26 cellular contexts compared by ENCODE assay signal in the genomic region with DNA sequence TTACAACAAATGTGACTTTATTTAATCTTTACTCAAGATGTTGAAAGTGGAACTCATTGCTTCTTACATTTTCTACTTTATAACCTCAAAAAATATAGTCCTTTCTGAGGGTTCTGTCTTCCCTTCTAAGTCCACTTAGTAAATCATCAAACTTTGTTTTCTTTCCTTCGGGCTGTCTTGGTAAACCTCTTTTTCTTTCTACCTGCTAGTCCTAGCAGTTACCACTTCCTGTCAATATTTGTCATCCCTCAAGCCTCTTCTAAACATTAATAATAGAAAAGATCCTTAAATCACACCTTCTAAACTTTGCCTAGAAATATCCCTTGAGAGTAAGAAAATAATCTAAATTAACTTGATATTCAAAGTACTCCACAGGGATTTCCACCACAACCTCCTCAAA.
"Had no signal": no experiment of that assay in that cellular context is flagged by ENCODE, and none has a peak within 500 bp of the region (broad histone marks: within the 10 kb centered on the region; RNA-seq: fewer than 3 reads in every experiment).

No MANE protein-coding gene starts in this region.

- H3K4me3 ChIP-seq: left ventricle myocardium inferior, lung, neural progenitor cell, right atrium auricular region, right lobe of liver, suprapubic skin, thoracic aorta, tibial artery, uterus had no signal

- H3K27ac Mint-ChIP-seq: mesothelial cell of epicardium; naive B cell; natural killer cell; nephron progenitor cell; neural progenitor cell; stimulated activated effector memory CD8-positive, alpha-beta T cell treated with anti-CD3 and anti-CD28 coated beads, Interleukin-12 subunit alpha, Interleukin-12 subunit beta, amount 100 ng/mL, for 72 hours; stimulated activated naive CD8-positive, alpha-beta T cell treated with anti-CD3 and anti-CD28 coated beads, Interleukin-15, Interleukin-2, amounts not matched to agents 100 ng/mL and 50 ng/mL, for 24 hours had no signal

- H3K9ac ChIP-seq: neural progenitor cell, parathyroid adenoma had no signal

- H3K4me1 Mint-ChIP-seq: mesothelial cell of epicardium; naive B cell; natural killer cell; nephron progenitor cell; neural progenitor cell; stimulated activated effector memory CD8-positive, alpha-beta T cell treated with anti-CD3 and anti-CD28 coated beads, Interleukin-12 subunit alpha, Interleukin-12 subunit beta, amount 100 ng/mL, for 72 hours had no signal

- H2AFZ ChIP-seq: neural progenitor cell, parathyroid adenoma had no signal

- H3K4me3 Mint-ChIP-seq: mesothelial cell of epicardium; naive B cell; natural killer cell; nephron progenitor cell; neural progenitor cell; stimulated activated effector memory CD8-positive, alpha-beta T cell treated with anti-CD3 and anti-CD28 coated beads, Interleukin-12 subunit alpha, Interleukin-12 subunit beta, amount 100 ng/mL, for 72 hours; stimulated activated naive CD8-positive, alpha-beta T cell treated with anti-CD3 and anti-CD28 coated beads, Interleukin-15, Interleukin-2, amounts not matched to agents 100 ng/mL and 50 ng/mL, for 24 hours had no signal

- H3K27me3 ChIP-seq: neural progenitor cell, neutrophil, right atrium auricular region, right lobe of liver, suprapubic skin, tibial artery, uterus had no signal

- H3K36me3 Mint-ChIP-seq: naive B cell; neural progenitor cell; stimulated activated effector memory CD8-positive, alpha-beta T cell treated with anti-CD3 and anti-CD28 coated beads, Interleukin-12 subunit alpha, Interleukin-12 subunit beta, amount 100 ng/mL, for 72 hours had no signal

- H3K9me3 ChIP-seq: left ventricle myocardium inferior, neutrophil, right atrium auricular region, right lobe of liver, suprapubic skin, thoracic aorta, tibial artery, uterus had no signal

- DNase-seq: islet precursor cell; left ventricle myocardium inferior; mesendoderm; naive B cell; natural killer cell; nephron progenitor cell; occipital lobe; right lobe of liver; stimulated activated CD4-positive, alpha-beta T cell treated with anti-CD3 and anti-CD28 coated beads, Interleukin-12 subunit alpha, Interleukin-12 subunit beta, amount 100 ng/mL, for 4 hours; stimulated activated CD4-positive, alpha-beta T cell treated with anti-CD3 and anti-CD28 coated beads, Interleukin-15, amount 100 ng/mL, for 24 hours; stimulated activated CD4-positive, alpha-beta T cell treated with anti-CD3 and anti-CD28 coated beads, Interleukin-2, amount 100 ng/mL, for 24 hours; stimulated activated CD4-positive, alpha-beta T cell treated with anti-CD3 and anti-CD28 coated beads, Interleukin-4, amount 100 ng/mL, for 24 hours; stimulated activated naive CD4-positive, alpha-beta T cell; tibial artery; trophoblast cell; uterus had no signal

- H3K79me2 ChIP-seq: parathyroid adenoma had no signal

- H3K27me3 Mint-ChIP-seq: naive B cell; stimulated activated naive CD8-positive, alpha-beta T cell treated with anti-CD3 and anti-CD28 coated beads, Interleukin-15, Interleukin-2, amounts not matched to agents 100 ng/mL and 50 ng/mL, for 24 hours had no signal

- H3K36me3 ChIP-seq: left ventricle myocardium inferior, neural progenitor cell, neutrophil, right atrium auricular region, right lobe of liver, suprapubic skin, thoracic aorta, tibial artery, uterus had no signal

- H3K4me1 ChIP-seq: left ventricle myocardium inferior, neural progenitor cell, parathyroid adenoma, right atrium auricular region, right lobe of liver, suprapubic skin, tibial artery, uterus had no signal

- H3K27ac ChIP-seq: left ventricle myocardium inferior, neural progenitor cell, neutrophil, parathyroid adenoma, right atrium auricular region, right lobe of liver, suprapubic skin, thoracic aorta, tibial artery, uterus had no signal

- ATAC-seq: natural killer cell; right lobe of liver; stimulated activated effector memory CD8-positive, alpha-beta T cell treated with anti-CD3 and anti-CD28 coated beads, Interleukin-12 subunit alpha, Interleukin-12 subunit beta, amount 100 ng/mL, for 72 hours had no signal

- H3K4me2 ChIP-seq: neural progenitor cell had no signal

- H3K9me3 Mint-ChIP-seq: neural progenitor cell had no signal
